Comparison of ENCODE assay signal across 1 cellular context in genomic region chr16:23174622-23175021, GRCh38.
TF ChIP-seq lines count a peak whose summit lies in the region.

No MANE protein-coding gene starts in this region.

TF ChIP-seq in HepG2, 621 proteins besides CTCF, POLR2A, EP300 and RAD21 (continued from another document):
- TF ChIP-seq, protein P1, sequence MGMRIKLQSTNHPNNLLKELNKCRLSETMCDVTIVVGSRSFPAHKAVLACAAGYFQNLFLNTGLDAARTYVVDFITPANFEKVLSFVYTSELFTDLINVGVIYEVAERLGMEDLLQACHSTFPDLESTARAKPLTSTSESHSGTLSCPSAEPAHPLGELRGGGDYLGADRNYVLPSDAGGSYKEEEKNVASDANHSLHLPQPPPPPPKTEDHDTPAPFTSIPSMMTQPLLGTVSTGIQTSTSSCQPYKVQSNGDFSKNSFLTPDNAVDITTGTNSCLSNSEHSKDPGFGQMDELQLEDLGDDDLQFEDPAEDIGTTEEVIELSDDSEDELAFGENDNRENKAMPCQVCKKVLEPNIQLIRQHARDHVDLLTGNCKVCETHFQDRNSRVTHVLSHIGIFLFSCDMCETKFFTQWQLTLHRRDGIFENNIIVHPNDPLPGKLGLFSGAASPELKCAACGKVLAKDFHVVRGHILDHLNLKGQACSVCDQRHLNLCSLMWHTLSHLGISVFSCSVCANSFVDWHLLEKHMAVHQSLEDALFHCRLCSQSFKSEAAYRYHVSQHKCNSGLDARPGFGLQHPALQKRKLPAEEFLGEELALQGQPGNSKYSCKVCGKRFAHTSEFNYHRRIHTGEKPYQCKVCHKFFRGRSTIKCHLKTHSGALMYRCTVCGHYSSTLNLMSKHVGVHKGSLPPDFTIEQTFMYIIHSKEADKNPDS (CRISPR knock-in tag; IDR thresholded peaks at IDR 0.05), result no peak
- no peak for TF ChIP-seq DR1 (CRISPR knock-in tag; IDR thresholded peaks at IDR 0.05)
- peak; percentile 70; the same call in 1 of the 2 replicates for TF ChIP-seq ZNF335 (CRISPR knock-in tag; IDR thresholded peaks at IDR 0.05)
- TF ChIP-seq FOXA1 (IDR thresholded peaks at IDR 0.05), result no peak
- no peak for TF ChIP-seq FOXA1 (CRISPR knock-in tag; IDR thresholded peaks at IDR 0.05)
- no peak for TF ChIP-seq HNRNPL (IDR thresholded peaks at IDR 0.05; ENCODE audit: low read depth, low read length)
- peak; percentile 50; the same call in 1 of the 2 replicates for TF ChIP-seq ELF3 (CRISPR knock-in tag; IDR thresholded peaks at IDR 0.05)
- TF ChIP-seq ZNF768 (CRISPR knock-in tag; IDR thresholded peaks at IDR 0.05), result no peak
- no peak for TF ChIP-seq ZNF251 (CRISPR knock-in tag; IDR thresholded peaks at IDR 0.05)
- TF ChIP-seq HDAC2 (CRISPR knock-in tag; IDR thresholded peaks at IDR 0.05), result 0 out of 2 replicates have a peak, but pooled peaks have one; percentile 42
- TF ChIP-seq SETDB1 (CRISPR knock-in tag; IDR thresholded peaks at IDR 0.05; ENCODE audit: borderline replicate concordance), result no peak
- no peak for TF ChIP-seq PCBP2 (optimal IDR thresholded peaks at IDR 0.05; ENCODE audit: low read depth, low read length, poor library complexity, severe bottlenecking)
- 0 out of 2 replicates have a peak, but pooled peaks have one; percentile 28 for TF ChIP-seq FOSL1 (CRISPR knock-in tag; IDR thresholded peaks at IDR 0.05; ENCODE audit: borderline replicate concordance)
- TF ChIP-seq ZNF781 (CRISPR knock-in tag; IDR thresholded peaks at IDR 0.05; ENCODE audit: borderline replicate concordance, not compliant biosample characterization), result no peak
- no peak for TF ChIP-seq AGO1 (IDR thresholded peaks at IDR 0.05; ENCODE audit: low read depth, low read length, poor library complexity, severe bottlenecking)
- TF ChIP-seq, protein P2, sequence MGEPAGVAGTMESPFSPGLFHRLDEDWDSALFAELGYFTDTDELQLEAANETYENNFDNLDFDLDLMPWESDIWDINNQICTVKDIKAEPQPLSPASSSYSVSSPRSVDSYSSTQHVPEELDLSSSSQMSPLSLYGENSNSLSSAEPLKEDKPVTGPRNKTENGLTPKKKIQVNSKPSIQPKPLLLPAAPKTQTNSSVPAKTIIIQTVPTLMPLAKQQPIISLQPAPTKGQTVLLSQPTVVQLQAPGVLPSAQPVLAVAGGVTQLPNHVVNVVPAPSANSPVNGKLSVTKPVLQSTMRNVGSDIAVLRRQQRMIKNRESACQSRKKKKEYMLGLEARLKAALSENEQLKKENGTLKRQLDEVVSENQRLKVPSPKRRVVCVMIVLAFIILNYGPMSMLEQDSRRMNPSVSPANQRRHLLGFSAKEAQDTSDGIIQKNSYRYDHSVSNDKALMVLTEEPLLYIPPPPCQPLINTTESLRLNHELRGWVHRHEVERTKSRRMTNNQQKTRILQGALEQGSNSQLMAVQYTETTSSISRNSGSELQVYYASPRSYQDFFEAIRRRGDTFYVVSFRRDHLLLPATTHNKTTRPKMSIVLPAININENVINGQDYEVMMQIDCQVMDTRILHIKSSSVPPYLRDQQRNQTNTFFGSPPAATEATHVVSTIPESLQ (CRISPR knock-in tag; conservative IDR thresholded peaks at IDR 0.05), result no peak
